In genomic region chr6:142297996-142298753, GRCh38 we compare ENCODE assay signal across 1 cellular context.
TF ChIP-seq lines count a peak whose summit lies in the region.

No MANE protein-coding gene starts in this region.

TF ChIP-seq in HepG2, 621 proteins besides CTCF, POLR2A, EP300 and RAD21 (continued from another document and continues in another):
- TF ChIP-seq NFAT5 (CRISPR knock-in tag; IDR thresholded peaks at IDR 0.05) = no peak
- no peak for TF ChIP-seq CAMTA2 (CRISPR knock-in tag; IDR thresholded peaks at IDR 0.05; ENCODE audit: borderline replicate concordance)
- TF ChIP-seq THYN1 (CRISPR knock-in tag; IDR thresholded peaks at IDR 0.05; ENCODE audit: borderline replicate concordance, low read depth) = no peak
- TF ChIP-seq MAFK (conservative IDR thresholded peaks at IDR 0.05 in 1 of 2, IDR thresholded peaks at IDR 0.05 in 1 of 2; ENCODE audit: low read length in 2 of 2) = peak in 1 of 2 experiments; percentile 36; a peak in 2 of 4 replicates
- TF ChIP-seq HNF1A (IDR thresholded peaks at IDR 0.05; ENCODE audit: low read depth) = no peak
- peak; percentile 20; the same call in 1 of the 2 replicates for TF ChIP-seq HNF1A (CRISPR knock-in tag; IDR thresholded peaks at IDR 0.05; ENCODE audit: borderline replicate concordance)
- no peak for TF ChIP-seq WIZ (CRISPR knock-in tag; IDR thresholded peaks at IDR 0.05)
- TF ChIP-seq USF2 (IDR thresholded peaks at IDR 0.05; ENCODE audit: low read depth, low read length) = peak; percentile 58; the same call in 1 of the 2 replicates
- TF ChIP-seq USF2 (CRISPR knock-in tag; IDR thresholded peaks at IDR 0.05; ENCODE audit: borderline replicate concordance) = no peak
- no peak for TF ChIP-seq FOSL1 (CRISPR knock-in tag; IDR thresholded peaks at IDR 0.05; ENCODE audit: borderline replicate concordance)
- TF ChIP-seq CEBPB (IDR thresholded peaks at IDR 0.05; ENCODE audit: borderline replicate concordance, low read depth, low read length) = peak; percentile 69
- TF ChIP-seq MBD4 (IDR thresholded peaks at IDR 0.05; ENCODE audit: borderline replicate concordance, low read length) = peak; percentile 75; the same call in 1 of the 2 replicates
- TF ChIP-seq KDM5B (CRISPR knock-in tag; IDR thresholded peaks at IDR 0.05; ENCODE audit: borderline replicate concordance) = no peak
- no peak for TF ChIP-seq ZNF607 (CRISPR knock-in tag; IDR thresholded peaks at IDR 0.05; ENCODE audit: borderline replicate concordance)
- no peak for TF ChIP-seq STAG1 (CRISPR knock-in tag; IDR thresholded peaks at IDR 0.05)
- no peak for TF ChIP-seq LRRFIP1 (CRISPR knock-in tag; conservative IDR thresholded peaks at IDR 0.05)
- TF ChIP-seq ZBTB3 (CRISPR knock-in tag; IDR thresholded peaks at IDR 0.05; ENCODE audit: borderline replicate concordance, low read depth) = peak; percentile 35; the same call in 1 of the 2 replicates
- peak; percentile 77 for TF ChIP-seq MNT (IDR thresholded peaks at IDR 0.05)
- TF ChIP-seq ZNF746 (CRISPR knock-in tag; IDR thresholded peaks at IDR 0.05) = no peak
- TF ChIP-seq PRDM10 (CRISPR knock-in tag; IDR thresholded peaks at IDR 0.05; ENCODE audit: low read depth) = peak; percentile 74; the same call in 1 of the 2 replicates
- TF ChIP-seq YY1 (IDR thresholded peaks at IDR 0.05; ENCODE audit: insufficient read depth, insufficient replicate concordance, low read depth, low read length) = no peak
- TF ChIP-seq ZNF512B (CRISPR knock-in tag; IDR thresholded peaks at IDR 0.05; ENCODE audit: borderline replicate concordance) = no peak
- TF ChIP-seq ZNF441 (CRISPR knock-in tag; IDR thresholded peaks at IDR 0.05; ENCODE audit: borderline replicate concordance) = no peak
- peak; percentile 62; the same call in 1 of the 2 replicates for TF ChIP-seq CBX5 (CRISPR knock-in tag; IDR thresholded peaks at IDR 0.05; ENCODE audit: borderline replicate concordance)
- TF ChIP-seq SRY (CRISPR knock-in tag; IDR thresholded peaks at IDR 0.05) = no peak
